In genomic region chr1:230972855-230973271, GRCh38 we compare ENCODE assay signal across 1 cellular context.
TF ChIP-seq lines count a peak whose summit lies in the region.

No MANE protein-coding gene starts in this region.

TF ChIP-seq in K562, 482 proteins besides CTCF, POLR2A, EP300 and RAD21 (continued from another document and continues in another):
- TF ChIP-seq SMARCC2 (IDR thresholded peaks at IDR 0.05; ENCODE audit: low read depth) (no peak), ZNF589 (CRISPR knock-in tag; IDR thresholded peaks at IDR 0.05; ENCODE audit: low read depth) (no peak), AFF1 (IDR thresholded peaks at IDR 0.05; ENCODE audit: low read depth in 1 of 2, partially characterized antibody in 2 of 2) (no peak), CBX3 (IDR thresholded peaks at IDR 0.05; ENCODE audit: borderline replicate concordance in 1 of 2, low read length in 2 of 2) (no peak), HDAC6 (IDR thresholded peaks at IDR 0.05; ENCODE audit: low read depth, low read length) (no peak), ZNF639 (CRISPR knock-in tag; conservative IDR thresholded peaks at IDR 0.05 in 1 of 2, IDR thresholded peaks at IDR 0.05 in 1 of 2) (no peak), GABPA (tag; conservative IDR thresholded peaks at IDR 0.05; ENCODE audit: low read depth) (no peak), ZNF507 (tag; conservative IDR thresholded peaks at IDR 0.05) (no peak), IRF1 (CRISPR knock-in tag; IDR thresholded peaks at IDR 0.05; ENCODE audit: borderline replicate concordance) (no peak), JUN (IDR thresholded peaks at IDR 0.05; ENCODE audit: borderline replicate concordance, low read depth, low read length) (no peak), JUN (CRISPR knock-in tag; IDR thresholded peaks at IDR 0.05; ENCODE audit: borderline replicate concordance) (no peak), VEZF1 (CRISPR knock-in tag; IDR thresholded peaks at IDR 0.05) (peak; percentile 18; the same call in 1 of the 2 replicates), ZNF398 (CRISPR knock-in tag; IDR thresholded peaks at IDR 0.05) (no peak), ZNF695 (CRISPR knock-in tag; IDR thresholded peaks at IDR 0.05) (no peak), ELF1 (tag; IDR thresholded peaks at IDR 0.05) (peak; percentile 51; the same call in 1 of the 2 replicates), PCBP1 (IDR thresholded peaks at IDR 0.05; ENCODE audit: low read depth, low read length, poor library complexity, severe bottlenecking) (no peak), ZNF436 (CRISPR knock-in tag; IDR thresholded peaks at IDR 0.05) (no peak), CBX8 (IDR thresholded peaks at IDR 0.05; ENCODE audit: borderline replicate concordance, extremely low read depth, low read depth, low read length, poor library complexity, severe bottlenecking) (no peak), TEAD4 (IDR thresholded peaks at IDR 0.05; ENCODE audit: low read length) (peak; percentile 64; the same call in 1 of the 2 replicates), TEAD4 (CRISPR knock-in tag; IDR thresholded peaks at IDR 0.05; ENCODE audit: borderline replicate concordance) (no peak), ZNF217 (CRISPR knock-in tag; IDR thresholded peaks at IDR 0.05) (no peak), FOXA3 (CRISPR knock-in tag; conservative IDR thresholded peaks at IDR 0.05 in 1 of 2, IDR thresholded peaks at IDR 0.05 in 1 of 2) (peak in 1 of 2 experiments; percentile 32; a peak in 1 of 4 replicates), TCF7 (IDR thresholded peaks at IDR 0.05; ENCODE audit: borderline replicate concordance) (peak; percentile 82; the same call in 1 of the 2 replicates), ZBTB26 (CRISPR knock-in tag; IDR thresholded peaks at IDR 0.05) (no peak), STAT5B (CRISPR knock-in tag; IDR thresholded peaks at IDR 0.05) (no peak), ZFPM2 (CRISPR knock-in tag; IDR thresholded peaks at IDR 0.05) (no peak), REST (CRISPR knock-in tag; IDR thresholded peaks at IDR 0.05; ENCODE audit: low read depth) (no peak), C11orf30 (IDR thresholded peaks at IDR 0.05; ENCODE audit: low read depth) (peak; percentile 18; the same call in 1 of the 2 replicates), NR4A1 (CRISPR knock-in tag; IDR thresholded peaks at IDR 0.05) (no peak), NR4A1 (tag; IDR thresholded peaks at IDR 0.05) (no peak), HNRNPL (IDR thresholded peaks at IDR 0.05; ENCODE audit: low read depth, low read length) (no peak), THAP12 (CRISPR knock-in tag; IDR thresholded peaks at IDR 0.05) (no peak), RREB1 (CRISPR knock-in tag; IDR thresholded peaks at IDR 0.05) (no peak)
